In genomic region chr9:121841771-121842611, GRCh38 we compare ENCODE assay signal across 15 cellular contexts.
DNase-seq lines count a peak whose midpoint lies in the region; ATAC-seq, FAIRE-seq and TF ChIP-seq lines count a peak whose summit lies in the region.
"Had no signal": no experiment of that assay in that cellular context is flagged by ENCODE, and none has a peak within 500 bp of the region (broad histone marks: within the 10 kb centered on the region; RNA-seq: fewer than 3 reads in every experiment).

No MANE protein-coding gene starts in this region.

- ATAC-seq in HepG2 (no peak; the same call in 2 of the 3 replicates), GM18520 (IDR thresholded peaks at IDR 0.05; ENCODE audit: unreplicated experiment) (no peak)
- ATAC-seq: left lobe of liver had no signal

- no peak overlapping the region for H3K4me2 ChIP-seq in HepG2 (ENCODE audit: low read depth, low read length)

- H3K4me1 ChIP-seq in HepG2 (ENCODE audit: insufficient read depth, low read length) (peaks cover 20% of the 10 kb centered on the region), small intestine (ENCODE audit: control insufficient read depth in 2 of 2, insufficient read depth in 1 of 2, low read depth in 1 of 2, low read length in 1 of 2) (no peaks in the 10 kb centered on the region)

- H3K9me3 ChIP-seq in AG04450 (ENCODE audit: control insufficient read depth, insufficient read depth, low read length): no peaks in the 10 kb centered on the region; the same call in 1 of the 2 replicates
- H3K9me3 ChIP-seq in HepG2 (ENCODE audit: low read length): no peaks in the 10 kb centered on the region
- H3K9me3 ChIP-seq in small intestine (ENCODE audit: control insufficient read depth, low read depth): no peaks in the 10 kb centered on the region
- H3K9me3 ChIP-seq: sigmoid colon had no signal

- no peak overlapping the region for H3K4me3 ChIP-seq in AG04450 (ENCODE audit: low read depth, low read length)
- no peak overlapping the region for H3K4me3 ChIP-seq in HL-60 (replicated peaks; ENCODE audit: insufficient read depth, low read length)
- no peak overlapping the region for H3K4me3 ChIP-seq in HepG2 (replicated peaks in 1 of 3; ENCODE audit: insufficient read depth in 1 of 3, low read depth in 2 of 3, low read length in 3 of 3)
- no peak overlapping the region for H3K4me3 ChIP-seq in small intestine (ENCODE audit: low read depth in 1 of 2, low read length in 2 of 2)
- H3K4me3 ChIP-seq: sigmoid colon had no signal

- TF ChIP-seq CTCF in AG04450 (IDR thresholded peaks at IDR 0.05; ENCODE audit: low read depth, low read length) (no peak), HL-60 (IDR thresholded peaks at IDR 0.05; ENCODE audit: insufficient read depth, low read length) (no peak), HepG2 (CRISPR knock-in tag; IDR thresholded peaks at IDR 0.05) (no peak)

- intact Hi-C loops in HepG2 (cut with micrococcal nuclease; ENCODE audit: unreplicated experiment): no loop called here

- no peaks in the 10 kb centered on the region for H3K79me2 ChIP-seq in HepG2 (ENCODE audit: insufficient read depth, low read length)

- no peak for DNase-seq in AG04450 (ENCODE audit: low read depth, low spot score)
- DNase-seq in HL-60 (ENCODE audit: low read depth in 1 of 2, low spot score in 1 of 2): peak; percentile 6 to 38
- DNase-seq in caudate nucleus (lab: John Stamatoyannopoulos, UW): no peak
- no peak for DNase-seq in HepG2 (ENCODE audit: low spot score)
- no peak for DNase-seq in medulla oblongata (ENCODE audit: extremely low spot score)
- no peak for DNase-seq in NCI-H2171 treated with DMSO at 0.1 percent for 48 hours (lab: John Stamatoyannopoulos, UW)
- DNase-seq in small intestine: no peak
- DNase-seq: activated CD4-positive, alpha-beta memory T cell treated with anti-CD3 and anti-CD28 coated beads, Interleukin-2, amount 10 ng/mL, durations not matched to agents 7 days and 5 days; GOT3; NCI-H187; NCI-H446; sigmoid colon; WERI-Rb-1 had no signal

- no peak for TF ChIP-seq RAD21 in HepG2 (CRISPR knock-in tag; IDR thresholded peaks at IDR 0.05)

- no peaks in the 10 kb centered on the region for H4K20me1 ChIP-seq in HepG2 (ENCODE audit: insufficient read depth, low read length)

- no peak overlapping the region for H3K9ac ChIP-seq in HepG2 (ENCODE audit: insufficient read depth, low read depth, low read length)

- no peaks in the 10 kb centered on the region for H3K27me3 ChIP-seq in AG04450 (ENCODE audit: control insufficient read depth, insufficient read depth, low read length)
- H3K27me3 ChIP-seq in HL-60 (ENCODE audit: insufficient read depth, poor library complexity, severe bottlenecking): no peaks in the 10 kb centered on the region
- H3K27me3 ChIP-seq in HepG2 (ENCODE audit: control insufficient read depth in 1 of 2, insufficient read depth in 2 of 2, low read length in 2 of 2): peaks cover 0 to 11% of the 10 kb centered on the region in 2 experiments; a peak in 2 of 5 replicates
- no peaks in the 10 kb centered on the region for H3K27me3 ChIP-seq in small intestine (ENCODE audit: control insufficient read depth in 2 of 2, insufficient read depth in 2 of 2, low read length in 2 of 2)
- H3K27me3 ChIP-seq: sigmoid colon had no signal

- CTCF ChIA-PET in AG04450 (lab: Charles Lee) (no interaction called here), HepG2 (lab: Yijun Ruan, JAX; ENCODE audit: low intra/inter-chr PET ratio, low total read pairs) (no interaction called here)

- POLR2A ChIA-PET in AG04450 (lab: Yijun Ruan, JAX) (no interaction called here), HepG2 (lab: Yijun Ruan, JAX) (interaction anchor here (1.6 kb wide), 1 partner anchor 207 kb away, joined by 3 read pairs; no protein-coding TSS in a partner anchor)

- WGBS in HepG2 (ENCODE audit: low lambda C conversion rate): 18% methylated on average over 10 of the region's 10 CpGs
- 80 to 89% (median 88%) methylated on average over 10 of the region's 10 CpGs for WGBS in small intestine, 3 donors

- H3K36me3 ChIP-seq in HepG2 (replicated peaks in 1 of 2; ENCODE audit: control insufficient read depth in 1 of 2, insufficient read depth in 2 of 2, low read length in 2 of 2) (no peaks in the 10 kb centered on the region), small intestine (ENCODE audit: control insufficient read depth in 2 of 2, insufficient read depth in 2 of 2, low read length in 2 of 2) (no peaks in the 10 kb centered on the region)
- H3K36me3 ChIP-seq: sigmoid colon, WERI-Rb-1 had no signal

- H3K27ac ChIP-seq in AG04450 (ENCODE audit: low read depth, low read length) (peak overlapping the region; percentile 47), HL-60 (replicated peaks) (no peak overlapping the region), caudate nucleus (ENCODE audit: low read depth, low read length) (peak overlapping the region; percentile 54), HepG2 (ENCODE audit: extremely low read length, insufficient read depth, low read length) (no peak overlapping the region), small intestine (ENCODE audit: low read depth in 1 of 2, low read length in 1 of 2) (no peak overlapping the region)
- H3K27ac ChIP-seq: sigmoid colon, WERI-Rb-1 had no signal

- BruUV-seq in HepG2 (replicated peaks; lab: Mats Ljungman, UMichigan): no TSS peak

- FAIRE-seq in HepG2 (lab: Jason Lieb, UNC) (no peak), small intestine (lab: Jason Lieb, UNC) (no peak)

- no peak for TF ChIP-seq POLR2A in HepG2 (IDR thresholded peaks at IDR 0.05; ENCODE audit: insufficient read depth in 1 of 2, low read depth in 2 of 2, low read length in 2 of 2)

- in situ Hi-C loops in HepG2 (cut with HindIII; ENCODE audit: extremely low pct_ligation_motif_present, low pct_unique_long_range_greater_than_20kb): no loop called here

- no peak overlapping the region for H2AFZ ChIP-seq in HepG2 (ENCODE audit: low read length)

- TF ChIP-seq EP300 in HepG2 (IDR thresholded peaks at IDR 0.05; ENCODE audit: low read depth in 2 of 2, low read length in 2 of 2): no peak
- no peak for TF ChIP-seq EP300 in HepG2 (CRISPR knock-in tag; IDR thresholded peaks at IDR 0.05; ENCODE audit: borderline replicate concordance)

TF ChIP-seq in HepG2, 621 proteins besides CTCF, POLR2A, EP300 and RAD21:
- TF ChIP-seq, protein P1, sequence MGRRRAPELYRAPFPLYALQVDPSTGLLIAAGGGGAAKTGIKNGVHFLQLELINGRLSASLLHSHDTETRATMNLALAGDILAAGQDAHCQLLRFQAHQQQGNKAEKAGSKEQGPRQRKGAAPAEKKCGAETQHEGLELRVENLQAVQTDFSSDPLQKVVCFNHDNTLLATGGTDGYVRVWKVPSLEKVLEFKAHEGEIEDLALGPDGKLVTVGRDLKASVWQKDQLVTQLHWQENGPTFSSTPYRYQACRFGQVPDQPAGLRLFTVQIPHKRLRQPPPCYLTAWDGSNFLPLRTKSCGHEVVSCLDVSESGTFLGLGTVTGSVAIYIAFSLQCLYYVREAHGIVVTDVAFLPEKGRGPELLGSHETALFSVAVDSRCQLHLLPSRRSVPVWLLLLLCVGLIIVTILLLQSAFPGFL (CRISPR knock-in tag; IDR thresholded peaks at IDR 0.05): no peak
- TF ChIP-seq SOX6 (IDR thresholded peaks at IDR 0.05): no peak
- TF ChIP-seq SOX6 (CRISPR knock-in tag; IDR thresholded peaks at IDR 0.05): 0 out of 2 replicates have a peak, but pooled peaks have one; percentile 6
- TF ChIP-seq, protein P2, sequence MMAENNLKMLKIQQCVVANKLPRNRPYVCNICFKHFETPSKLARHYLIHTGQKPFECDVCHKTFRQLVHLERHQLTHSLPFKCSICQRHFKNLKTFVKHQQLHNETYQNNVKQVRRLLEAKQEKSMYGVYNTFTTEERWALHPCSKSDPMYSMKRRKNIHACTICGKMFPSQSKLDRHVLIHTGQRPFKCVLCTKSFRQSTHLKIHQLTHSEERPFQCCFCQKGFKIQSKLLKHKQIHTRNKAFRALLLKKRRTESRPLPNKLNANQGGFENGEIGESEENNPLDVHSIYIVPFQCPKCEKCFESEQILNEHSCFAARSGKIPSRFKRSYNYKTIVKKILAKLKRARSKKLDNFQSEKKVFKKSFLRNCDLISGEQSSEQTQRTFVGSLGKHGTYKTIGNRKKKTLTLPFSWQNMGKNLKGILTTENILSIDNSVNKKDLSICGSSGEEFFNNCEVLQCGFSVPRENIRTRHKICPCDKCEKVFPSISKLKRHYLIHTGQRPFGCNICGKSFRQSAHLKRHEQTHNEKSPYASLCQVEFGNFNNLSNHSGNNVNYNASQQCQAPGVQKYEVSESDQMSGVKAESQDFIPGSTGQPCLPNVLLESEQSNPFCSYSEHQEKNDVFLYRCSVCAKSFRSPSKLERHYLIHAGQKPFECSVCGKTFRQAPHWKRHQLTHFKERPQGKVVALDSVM (CRISPR knock-in tag; IDR thresholded peaks at IDR 0.05): peak; percentile 33; the same call in 1 of the 2 replicates
- TF ChIP-seq DNMT1 (CRISPR knock-in tag; IDR thresholded peaks at IDR 0.05): no peak

Comparison
In these comparisons a context has a peak if more than half of its experiments do, and no peak if none do; other contexts are left out.
1. DNase-seq: peak in HL-60 (2 of 2); none in AG04450 (single experiment), caudate nucleus (0 of 61), HepG2 (single experiment), medulla oblongata (single experiment), NCI-H2171 treated with DMSO at 0.1 percent for 48 hours (single experiment) and small intestine (single experiment).
2. H3K27ac ChIP-seq: peak in AG04450 (single experiment) and caudate nucleus (single experiment); none in HL-60 (single experiment), HepG2 (single experiment) and small intestine (0 of 2).